ENCODE assay signal across 18 cellular contexts in genomic region chr1:62237950-62238374, GRCh38. TPM values are rescaled to one million over a fixed set of nuclear protein-coding genes. Genes with fewer than 3 reads are reported as not detected.
DNase-seq lines count a peak whose midpoint lies in the region; ATAC-seq and TF ChIP-seq lines count a peak whose summit lies in the region.
"Had no signal": no experiment of that assay in that cellular context is flagged by ENCODE, and none has a peak within 500 bp of the region (broad histone marks: within the 10 kb centered on the region; RNA-seq: fewer than 3 reads in every experiment).

No MANE protein-coding gene starts in this region.

- H3K27me3 ChIP-seq in GM23248 (replicated peaks; ENCODE audit: insufficient read depth) (no peaks in the 10 kb centered on the region), Peyer's patch (no peaks in the 10 kb centered on the region), lower lobe of right lung (ENCODE audit: low read depth) (no peaks in the 10 kb centered on the region), tibial nerve (no peaks in the 10 kb centered on the region)

- WGBS in GM23248 (ENCODE audit: low coverage in 1 of 2, low lambda C conversion rate in 2 of 2, missing lambda C conversion rate in 2 of 2), 2 experiments, result 67 to 82% methylated on average over 8 of the region's 8 CpGs
- WGBS in tibial nerve, 2 donors, result 29 to 30% methylated on average over 8 of the region's 8 CpGs

- no peaks in the 10 kb centered on the region for H3K9me2 ChIP-seq in GM23248 (ENCODE audit: insufficient read depth)

- peak in 1 of 2 donors; percentile 43 for TF ChIP-seq EP300 in tibial nerve (IDR thresholded peaks at IDR 0.05)

- H3K4me1 ChIP-seq in GM23248 (ENCODE audit: insufficient read depth) (peaks cover 33% of the 10 kb centered on the region), Peyer's patch (no peaks in the 10 kb centered on the region), lower lobe of right lung (peaks cover 6% of the 10 kb centered on the region), tibial nerve (peaks cover 0 to 74% (median 12%) of the 10 kb centered on the region in 4 donors)

- intact Hi-C loops in sciatic nerve (cut with DNase I) (no loop called here), lower lobe of right lung (cut with DNase I) (no loop called here)

- H3K4me3 ChIP-seq in GM23248 (no peak overlapping the region), Peyer's patch (no peak overlapping the region), lower lobe of right lung (no peak overlapping the region), tibial nerve (no peak overlapping the region)
- H3K4me3 ChIP-seq: K562 had no signal

- H3K27ac ChIP-seq in GM23248 (no peak overlapping the region), Peyer's patch (no peak overlapping the region), lower lobe of right lung (no peak overlapping the region), tibial nerve (peak overlapping the region in 2 of 4 donors; percentile 48 to 54)

- H3K9me3 ChIP-seq in GM23248 (ENCODE audit: low read depth), result no peaks in the 10 kb centered on the region
- H3K9me3 ChIP-seq in Peyer's patch, result no peaks in the 10 kb centered on the region
- H3K9me3 ChIP-seq in lower lobe of right lung, result no peaks in the 10 kb centered on the region
- no peaks in the 10 kb centered on the region for H3K9me3 ChIP-seq in tibial nerve

- DNase-seq in GM23248, result no peak
- peak; percentile 25 for DNase-seq in NCI-H226
- DNase-seq in left kidney (ENCODE audit: low read depth, low spot score), result peak; percentile 23
- no peak for DNase-seq in sciatic nerve (ENCODE audit: low spot score)
- no peak for DNase-seq in Peyer's patch
- no peak for DNase-seq in stimulated activated naive CD4-positive, alpha-beta T cell treated with Interleukin-2 at 50 U/mL for 16 hours (lab: John Stamatoyannopoulos, UW)
- no peak for DNase-seq in lower lobe of right lung
- DNase-seq in tibial nerve (ENCODE audit: low spot score in 2 of 2), result no peak
- DNase-seq: CD8-positive, alpha-beta T cell; H9; NCI-H1092 treated with DMSO at 0.1 percent for 48 hours; NCI-H1694 treated with DMSO at 0.1 percent for 48 hours; NCI-H446 treated with DMSO at 0.1 percent for 48 hours; NCI-H774; SIG-M5 had no signal

- peak overlapping the region; percentile 39 for H3K4me2 ChIP-seq in GM23248 (ENCODE audit: unreplicated experiment)

- ATAC-seq in sciatic nerve, result peak; percentile 51
- ATAC-seq in lower lobe of right lung, result no peak
- ATAC-seq: CD8-positive, alpha-beta T cell; K562 had no signal

- H3F3A ChIP-seq in GM23248 (ENCODE audit: insufficient read depth), result 0 out of 2 replicates have a peak, but pooled peaks cover 4% of the 10 kb centered on the region

- H3K9ac ChIP-seq in GM23248, result no peak overlapping the region

- no peaks in the 10 kb centered on the region for H3K79me2 ChIP-seq in GM23248 (ENCODE audit: insufficient read depth)

- H3K36me3 ChIP-seq in GM23248 (ENCODE audit: low read depth) (no peaks in the 10 kb centered on the region), Peyer's patch (no peaks in the 10 kb centered on the region), lower lobe of right lung (no peaks in the 10 kb centered on the region), tibial nerve (no peaks in the 10 kb centered on the region)

- no peaks in the 10 kb centered on the region for H4K20me1 ChIP-seq in GM23248 (ENCODE audit: insufficient read depth)

- in situ Hi-C loops in GM23248 (cut with MboI), result no loop called here

- no peak overlapping the region for H2AFZ ChIP-seq in GM23248

- TF ChIP-seq POLR2A in Peyer's patch (IDR thresholded peaks at IDR 0.05) (no peak), tibial nerve (IDR thresholded peaks at IDR 0.05) (no peak)

- TF ChIP-seq CTCF in Peyer's patch (IDR thresholded peaks at IDR 0.05) (no peak), lower lobe of right lung (IDR thresholded peaks at IDR 0.05) (no peak), tibial nerve (IDR thresholded peaks at IDR 0.05) (no peak)

RNA-seq across cellular contexts. Expression of gene L1TD1, which starts 43.3 kb away (rescaled TPM):
- 0.11 TPM in 1 of 2 replicates, not detected in the other for total RNA-seq in GM23248 (2014; rRNA removed; shearing (Covaris generic))
- polyA plus RNA-seq in GM23248 (2016; fragmentation: Nextera tagmentation; extraction: Ambion mirVana), result 0.05 and 0.14 TPM in 2 replicates
- total RNA-seq in sciatic nerve (7.2 TPM), Peyer's patch (under 1 TPM in 1 of 4 donors, not detected in 3; 0.28 TPM), lower lobe of right lung (0.59 TPM), tibial nerve (1 to 10 TPM; 1.3 to 3.1 (median 2.1) TPM)
- total RNA-seq: CD8-positive, alpha-beta T cell; Daoy had no signal
- polyA plus RNA-seq: BJ, K562 had no signal

Comparison
In these comparisons a context has a peak if more than half of its experiments do, and no peak if none do; other contexts are left out.
1. DNase-seq: peak in NCI-H226 (single experiment) and left kidney (single experiment); none in GM23248 (single experiment), sciatic nerve (single experiment), Peyer's patch (0 of 3), stimulated activated naive CD4-positive, alpha-beta T cell treated with Interleukin-2 at 50 U/mL for 16 hours (single experiment), lower lobe of right lung (single experiment) and tibial nerve (0 of 2).